7 cellular contexts compared by ENCODE assay signal in the genomic region with DNA sequence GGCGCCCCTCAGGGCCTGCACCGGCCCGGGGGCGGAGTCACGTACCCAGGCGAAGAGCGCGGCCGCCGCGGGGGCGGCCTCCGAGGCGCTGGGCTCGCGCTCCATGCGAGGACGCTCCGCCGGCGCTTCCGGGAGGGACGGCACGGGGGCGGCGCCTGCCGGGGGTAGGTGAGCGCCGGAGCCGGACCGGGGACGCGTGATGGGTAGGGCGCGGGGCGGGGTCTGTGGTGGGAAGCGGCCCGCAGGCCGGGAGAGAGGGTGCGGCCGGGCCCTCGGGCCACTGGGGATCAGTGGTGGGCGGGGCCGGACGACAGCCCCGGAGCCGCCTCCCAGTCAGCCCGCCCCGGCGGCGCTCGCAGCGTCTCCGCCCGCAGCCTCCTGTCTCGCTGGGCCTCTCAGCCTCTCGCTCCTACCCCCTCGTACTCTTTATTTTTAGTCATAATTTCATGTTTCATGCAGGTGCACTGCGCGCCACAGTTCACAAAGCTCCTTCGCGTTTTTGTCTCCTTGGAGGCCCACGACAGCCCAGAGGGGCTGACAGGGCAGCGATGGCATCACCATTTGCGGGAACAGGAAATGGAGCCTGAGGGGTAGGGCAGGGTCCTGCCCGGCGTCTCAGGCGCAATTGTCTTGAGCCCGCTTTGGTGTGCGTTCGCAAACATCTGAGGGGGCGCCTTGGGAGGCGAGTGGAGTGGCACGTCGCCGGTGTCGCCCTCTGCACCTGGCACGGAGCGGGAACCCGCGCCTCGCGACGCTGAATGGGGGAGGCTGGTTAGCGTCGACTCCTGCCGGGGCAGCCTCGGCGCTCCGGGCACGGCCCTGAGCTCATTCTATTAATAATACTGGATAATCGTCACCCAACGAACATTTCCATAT. TPM values are rescaled to one million over a fixed set of nuclear protein-coding genes. Genes with fewer than 3 reads are reported as not detected.
DNase-seq lines count a peak whose midpoint lies in the region; ATAC-seq and TF ChIP-seq lines count a peak whose summit lies in the region.

A gene (minus strand): TSS at position 142 of the 876 bp plus-strand sequence. CDS start 37 bp downstream, at position 105.

- peak in 2 of 3 experiments; percentile 9 to 20 for TF ChIP-seq CTCF in ascending aorta (IDR thresholded peaks at IDR 0.05)
- TF ChIP-seq CTCF in retinal pigment epithelial cell (conservative IDR thresholded peaks at IDR 0.05; ENCODE audit: low read depth, low read length): no peak

- H3K27me3 Mint-ChIP-seq in T-helper 2 cell treated with Interferon-gamma antibody and Interleukin-4, amounts not matched to agents 5 μg/mL and 100 μg/mL, for 36 hours (ENCODE audit: low read depth): no peaks in the 10 kb centered on the region

- no peaks in the 10 kb centered on the region for H3K36me3 ChIP-seq in ascending aorta

- H3K4me1 Mint-ChIP-seq in T-helper 2 cell treated with Interferon-gamma antibody and Interleukin-4, amounts not matched to agents 5 μg/mL and 100 μg/mL, for 36 hours (ENCODE audit: low read depth): peaks cover 31% of the 10 kb centered on the region

- no peaks in the 10 kb centered on the region for H3K27me3 ChIP-seq in ascending aorta

- DNase-seq in NCI-H2029 (lab: John Stamatoyannopoulos, UW): peak; percentile 92
- DNase-seq in T-helper 2 cell treated with Interferon-gamma antibody and Interleukin-4, amounts not matched to agents 5 μg/mL and 100 μg/mL, for 36 hours (ENCODE audit: low spot score): peak; percentile 95
- peak; percentile 74 to 96 for DNase-seq in ascending aorta (ENCODE audit: low spot score in 2 of 2)
- peak; percentile 86 to 87 for DNase-seq in hippocampal formation (lab: John Stamatoyannopoulos, UW)
- peak; percentile 62 for DNase-seq in retinal pigment epithelial cell (ENCODE audit: low read depth)

- peak within 1 kb of the TSS; percentile 97 for H3K4me3 Mint-ChIP-seq in T-helper 2 cell treated with Interferon-gamma antibody and Interleukin-4, amounts not matched to agents 5 μg/mL and 100 μg/mL, for 36 hours

- no peaks in the 10 kb centered on the region for H3K9me3 Mint-ChIP-seq in T-helper 2 cell treated with Interferon-gamma antibody and Interleukin-4, amounts not matched to agents 5 μg/mL and 100 μg/mL, for 36 hours

- ATAC-seq in GM18508 (IDR thresholded peaks at IDR 0.05; ENCODE audit: insufficient read depth, unreplicated experiment): peak; percentile 69
- peak; percentile 91 for ATAC-seq in HG02981 (IDR thresholded peaks at IDR 0.05; ENCODE audit: unreplicated experiment)

- H3K9me3 ChIP-seq in ascending aorta: no peaks in the 10 kb centered on the region

- H3K4me1 ChIP-seq in ascending aorta: no peaks in the 10 kb centered on the region

- H3K36me3 Mint-ChIP-seq in T-helper 2 cell treated with Interferon-gamma antibody and Interleukin-4, amounts not matched to agents 5 μg/mL and 100 μg/mL, for 36 hours (ENCODE audit: low read depth): peaks cover 4% of the 10 kb centered on the region

- intact Hi-C loops in ascending aorta (cut with DNase I): loop anchor here (1.0 to 10.0 kb wide), 8 partner anchors 20 to 712 kb away; a partner anchor contains a TSS

- peak within 1 kb of the TSS; percentile 93 to 98 for H3K27ac ChIP-seq in ascending aorta

- H3K4me3 ChIP-seq in ascending aorta (peak within 1 kb of the TSS; percentile 76 to 97), retinal pigment epithelial cell (ENCODE audit: low read length) (peak within 1 kb of the TSS; percentile 88)

- H3K27ac Mint-ChIP-seq in T-helper 2 cell treated with Interferon-gamma antibody and Interleukin-4, amounts not matched to agents 5 μg/mL and 100 μg/mL, for 36 hours: peak within 1 kb of the TSS; percentile 98

RNA-seq across cellular contexts. Expression of the gene that starts here (rescaled TPM):
- 13.6 TPM for total RNA-seq in ascending aorta

Comparison
In these comparisons a context has a peak if more than half of its experiments do, and no peak if none do; other contexts are left out.
1. Peak in every context shown above with its lines: DNase-seq, ATAC-seq, H3K4me3 ChIP-seq and H3K27ac ChIP-seq.